ENCODE assay signal across 10 cellular contexts in the genomic region with DNA sequence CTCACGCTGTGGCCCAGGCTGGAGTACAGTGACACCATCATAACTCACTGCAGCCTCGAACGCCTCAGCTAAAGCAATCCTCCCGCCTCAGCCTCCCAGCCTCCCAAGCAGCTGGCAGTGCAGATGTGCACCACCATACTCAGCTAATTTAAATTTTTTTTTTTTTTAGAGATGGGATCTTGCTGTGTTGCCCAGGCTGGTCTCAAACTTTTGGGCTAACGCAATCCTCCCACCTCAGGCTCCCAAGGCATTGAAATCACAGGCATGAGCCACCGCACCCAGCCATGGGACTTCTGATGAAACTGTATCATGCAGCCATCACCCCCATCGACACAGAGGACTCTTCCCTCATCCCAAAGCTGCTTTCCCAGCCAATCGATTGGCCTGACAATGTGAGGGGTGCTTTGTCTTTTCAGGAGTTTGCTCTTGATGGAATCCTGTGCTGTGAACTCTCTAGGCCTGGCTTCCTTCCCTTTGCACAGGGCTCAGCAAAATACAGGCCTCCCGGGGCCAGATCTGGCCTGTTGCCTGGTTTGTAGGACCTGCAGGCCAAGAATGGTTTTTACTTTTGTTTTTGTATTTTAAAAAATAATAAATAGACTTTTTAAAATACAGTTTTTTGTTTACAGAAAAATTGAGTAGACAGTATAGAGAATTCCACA. TPM values are rescaled to one million over a fixed set of nuclear protein-coding genes. Genes with fewer than 3 reads are reported as not detected.
DNase-seq lines count a peak whose midpoint lies in the region; ATAC-seq, FAIRE-seq and TF ChIP-seq lines count a peak whose summit lies in the region.
"Had no signal": no experiment of that assay in that cellular context is flagged by ENCODE, and none has a peak within 500 bp of the region (broad histone marks: within the 10 kb centered on the region; RNA-seq: fewer than 3 reads in every experiment).

No MANE protein-coding gene starts in this region.

- dilution Hi-C loops in endothelial cell of umbilical vein (cut with MboI; ENCODE audit: extremely low pct_ligation_motif_present, low sequenced_read_pairs) = no loop called here

- CTCF ChIA-PET in endothelial cell of umbilical vein (lab: Charles Lee) = interaction anchor here (0.8 to 2.5 kb wide), 15 partner anchors 10 to 324 kb away, joined by 3 to 13 read pairs (median 4); no protein-coding TSS in a partner anchor

- H3K9me3 ChIP-seq in endothelial cell of umbilical vein (replicated peaks; ENCODE audit: control insufficient read depth, insufficient read depth, low read length) = no peaks in the 10 kb centered on the region
- no peaks in the 10 kb centered on the region for H3K9me3 ChIP-seq in effector memory CD4-positive, alpha-beta T cell (ENCODE audit: control insufficient read depth, low read length)

- H3K4me3 Mint-ChIP-seq in type B pancreatic cell = no peak overlapping the region
- H3K4me3 Mint-ChIP-seq: activated T-cell treated with anti-CD3 and anti-CD28 coated beads, Interleukin-2, amount 50 U/mL, for 4 hours had no signal

- H3K9me1 ChIP-seq in endothelial cell of umbilical vein (replicated peaks; ENCODE audit: control insufficient read depth, extremely low read depth, insufficient read depth, low read length) = no peaks in the 10 kb centered on the region

- intact Hi-C loops in Right ventricle myocardium inferior (cut with DNase I) = loop anchor here (2.0 to 5.0 kb wide), 2 partner anchors 60 to 70 kb away; a partner anchor contains a TSS
- intact Hi-C loops in cardiac septum (cut with DNase I) = loop anchor here (2.0 to 5.0 kb wide), 4 partner anchors 28 to 95 kb away; a partner anchor contains a TSS
- intact Hi-C loops in endothelial cell of umbilical vein (cut with micrococcal nuclease) = loop anchor here (1.0 to 2.0 kb wide), 9 partner anchors 24 to 140 kb away; no protein-coding TSS in a partner anchor

- no peaks in the 10 kb centered on the region for H3K27me3 ChIP-seq in endothelial cell of umbilical vein (ENCODE audit: control insufficient read depth in 2 of 2, insufficient read depth in 2 of 2, low read length in 2 of 2)
- H3K27me3 ChIP-seq in effector memory CD4-positive, alpha-beta T cell (replicated peaks; ENCODE audit: control insufficient read depth, insufficient read depth, low read length, poor library complexity, severe bottlenecking) = no peaks in the 10 kb centered on the region

- H2AFZ ChIP-seq in endothelial cell of umbilical vein (ENCODE audit: low read depth, low read length) = no peak overlapping the region

- H3K27ac Mint-ChIP-seq in type B pancreatic cell = no peak overlapping the region

- H3K27ac ChIP-seq in endothelial cell of umbilical vein (ENCODE audit: insufficient read depth, low read depth, low read length) = peak overlapping the region; percentile 58
- no peak overlapping the region for H3K27ac ChIP-seq in effector memory CD4-positive, alpha-beta T cell (ENCODE audit: insufficient read depth, low read length, poor library complexity, severe bottlenecking)

- no peaks in the 10 kb centered on the region for H3K9me3 Mint-ChIP-seq in type B pancreatic cell

- DNase-seq in Right ventricle myocardium inferior (ENCODE audit: missing footprints) = peak; percentile 86
- no peak for DNase-seq in cardiac septum (ENCODE audit: low spot score)
- peak; percentile 79 for DNase-seq in endothelial cell of umbilical vein (ENCODE audit: low read depth, low spot score)
- DNase-seq in myocyte (ENCODE audit: low read depth) = peak; percentile 48
- no peak for DNase-seq in type B pancreatic cell (ENCODE audit: extremely low spot score, unreplicated experiment)
- DNase-seq in ecto neural progenitor cell (ENCODE audit: low spot score) = no peak
- no peak for DNase-seq in effector memory CD4-positive, alpha-beta T cell
- DNase-seq: activated T-cell treated with anti-CD3 and anti-CD28 coated beads, Interleukin-2, amount 50 U/mL, for 4 hours; T-helper 1 cell had no signal

- no peaks in the 10 kb centered on the region for H3K79me2 ChIP-seq in endothelial cell of umbilical vein (ENCODE audit: control insufficient read depth, insufficient read depth, low read length)

- ATAC-seq in Right ventricle myocardium inferior (peak; percentile 79), HG03432 (IDR thresholded peaks at IDR 0.05; ENCODE audit: unreplicated experiment) (no peak)
- ATAC-seq: activated T-cell treated with anti-CD3 and anti-CD28 coated beads, Interleukin-2, amount 50 U/mL, for 4 hours had no signal

- TF ChIP-seq CTCF in endothelial cell of umbilical vein (IDR thresholded peaks at IDR 0.05; ENCODE audit: extremely low read depth in 1 of 2, insufficient read depth in 1 of 2, low read depth in 1 of 2, low read length in 2 of 2) = no peak
- TF ChIP-seq CTCF in type B pancreatic cell (conservative IDR thresholded peaks at IDR 0.05) = no peak

- H4K20me1 ChIP-seq in endothelial cell of umbilical vein (replicated peaks; ENCODE audit: control insufficient read depth, extremely low read depth, insufficient read depth, low read length) = no peaks in the 10 kb centered on the region

- peak; percentile 75 for FAIRE-seq in endothelial cell of umbilical vein (lab: Jason Lieb, UNC)

- peaks cover 22% of the 10 kb centered on the region for H3K4me1 ChIP-seq in endothelial cell of umbilical vein (ENCODE audit: control insufficient read depth, extremely low read depth, insufficient read depth, low read length)
- no peaks in the 10 kb centered on the region for H3K4me1 ChIP-seq in effector memory CD4-positive, alpha-beta T cell (ENCODE audit: control insufficient read depth, insufficient read depth, low read length, poor library complexity, severe bottlenecking)

- H3K4me1 Mint-ChIP-seq in type B pancreatic cell (ENCODE audit: unreplicated experiment) = peaks cover 30% of the 10 kb centered on the region

- BruUV-seq in endothelial cell of umbilical vein (replicated peaks; lab: Mats Ljungman, UMichigan) = TSS peak; percentile 90

- no peaks in the 10 kb centered on the region for H3K27me3 Mint-ChIP-seq in type B pancreatic cell

- no peaks in the 10 kb centered on the region for H3K36me3 ChIP-seq in endothelial cell of umbilical vein (ENCODE audit: control insufficient read depth in 2 of 2, extremely low read depth in 1 of 2, insufficient read depth in 2 of 2, low read length in 2 of 2)
- no peaks in the 10 kb centered on the region for H3K36me3 ChIP-seq in effector memory CD4-positive, alpha-beta T cell (ENCODE audit: control insufficient read depth, insufficient read depth, low read length)

- no peak overlapping the region for H3K4me3 ChIP-seq in endothelial cell of umbilical vein (replicated peaks in 1 of 3; ENCODE audit: insufficient read depth in 1 of 3, low read depth in 1 of 3, low read length in 3 of 3)
- H3K4me3 ChIP-seq in effector memory CD4-positive, alpha-beta T cell (ENCODE audit: insufficient read depth, low read depth, low read length, poor library complexity, severe bottlenecking) = no peak overlapping the region

- no peak overlapping the region for H3K4me2 ChIP-seq in endothelial cell of umbilical vein (ENCODE audit: insufficient read depth, low read length)

- POLR2A ChIA-PET in endothelial cell of umbilical vein (lab: Charles Lee) = interaction anchor here (1.0 to 1.6 kb wide), 2 partner anchors 29 to 114 kb away, joined by 4 to 15 read pairs; no protein-coding TSS in a partner anchor

- H3K9ac ChIP-seq in endothelial cell of umbilical vein (replicated peaks; ENCODE audit: extremely low read depth, insufficient read depth, low read length) = peak overlapping the region; percentile 12

- no peak for TF ChIP-seq POLR2A in endothelial cell of umbilical vein (IDR thresholded peaks at IDR 0.05; ENCODE audit: low read depth, low read length)

- no peaks in the 10 kb centered on the region for H3K36me3 Mint-ChIP-seq in type B pancreatic cell

TF ChIP-seq in endothelial cell of umbilical vein, 7 proteins besides CTCF, POLR2A, EP300 and RAD21:
- TF ChIP-seq MYC (IDR thresholded peaks at IDR 0.05; ENCODE audit: low read depth, low read length) = no peak
- TF ChIP-seq GATA2 (IDR thresholded peaks at IDR 0.05; ENCODE audit: insufficient read depth, insufficient read length, low read depth, low read length) = no peak
- no peak for TF ChIP-seq JUN (IDR thresholded peaks at IDR 0.05; ENCODE audit: borderline replicate concordance, insufficient read depth, insufficient read length, low read depth)
- TF ChIP-seq POLR2AphosphoS5 (IDR thresholded peaks at IDR 0.05; ENCODE audit: insufficient read depth, low read depth, low read length) = no peak
- TF ChIP-seq, protein P1, sequence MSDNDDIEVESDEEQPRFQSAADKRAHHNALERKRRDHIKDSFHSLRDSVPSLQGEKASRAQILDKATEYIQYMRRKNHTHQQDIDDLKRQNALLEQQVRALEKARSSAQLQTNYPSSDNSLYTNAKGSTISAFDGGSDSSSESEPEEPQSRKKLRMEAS (IDR thresholded peaks at IDR 0.05; ENCODE audit: insufficient read depth, insufficient read length) = no peak
- TF ChIP-seq FOS (IDR thresholded peaks at IDR 0.05; ENCODE audit: borderline replicate concordance, insufficient read depth, low read length) = no peak
- no peak for TF ChIP-seq EZH2 (IDR thresholded peaks at IDR 0.05; ENCODE audit: borderline replicate concordance, low read depth, low read length, severe bottlenecking)
TF ChIP-seq in endothelial cell of umbilical vein: peak in this region for 0.

RNA-seq across cellular contexts. Expression of a gene that starts 59.6 kb away (rescaled TPM):
- total RNA-seq in Right ventricle myocardium inferior (134 TPM), cardiac septum (159 TPM), endothelial cell of umbilical vein (241 and 297 TPM in 2 replicates), myocyte (61.4 and 98.9 TPM in 2 replicates), type B pancreatic cell (ENCODE audit: low replicate concordance) (219 and 227 TPM in 2 replicates)
- polyA plus RNA-seq in endothelial cell of umbilical vein = 20.9 and 26.5 TPM in 2 replicates
- 28.9 and 33.3 TPM in 2 replicates for polyA plus RNA-seq in endothelial cell of umbilical vein (2011; cell fraction: cytosol; rRNA removed)
- 83.4 and 92.8 TPM in 2 replicates for polyA plus RNA-seq in endothelial cell of umbilical vein (2011; cell fraction: nucleus; rRNA removed)
- polyA plus RNA-seq in endothelial cell of umbilical vein (2012) = 128 and 157 TPM in 2 replicates
- polyA minus RNA-seq in endothelial cell of umbilical vein = 26.9 and 33.3 TPM in 2 replicates
- 37.7 TPM for polyA minus RNA-seq in endothelial cell of umbilical vein (2011; cell fraction: cytosol; rRNA and poly(A)+ RNA removed)
- polyA minus RNA-seq in endothelial cell of umbilical vein (2011; cell fraction: nucleus; rRNA and poly(A)+ RNA removed) = 53.8 and 94.2 TPM in 2 replicates
- polyA plus RNA-seq in myocyte (2012) = 165 TPM

Comparison
In these comparisons a context has a peak if more than half of its experiments do, and no peak if none do; other contexts are left out.
1. DNase-seq: peak in Right ventricle myocardium inferior (single experiment), endothelial cell of umbilical vein (single experiment) and myocyte (single experiment); none in cardiac septum (single experiment), type B pancreatic cell (single experiment), ecto neural progenitor cell (single experiment) and effector memory CD4-positive, alpha-beta T cell (0 of 3).